1 cellular context compared by ENCODE assay signal in the genomic region with DNA sequence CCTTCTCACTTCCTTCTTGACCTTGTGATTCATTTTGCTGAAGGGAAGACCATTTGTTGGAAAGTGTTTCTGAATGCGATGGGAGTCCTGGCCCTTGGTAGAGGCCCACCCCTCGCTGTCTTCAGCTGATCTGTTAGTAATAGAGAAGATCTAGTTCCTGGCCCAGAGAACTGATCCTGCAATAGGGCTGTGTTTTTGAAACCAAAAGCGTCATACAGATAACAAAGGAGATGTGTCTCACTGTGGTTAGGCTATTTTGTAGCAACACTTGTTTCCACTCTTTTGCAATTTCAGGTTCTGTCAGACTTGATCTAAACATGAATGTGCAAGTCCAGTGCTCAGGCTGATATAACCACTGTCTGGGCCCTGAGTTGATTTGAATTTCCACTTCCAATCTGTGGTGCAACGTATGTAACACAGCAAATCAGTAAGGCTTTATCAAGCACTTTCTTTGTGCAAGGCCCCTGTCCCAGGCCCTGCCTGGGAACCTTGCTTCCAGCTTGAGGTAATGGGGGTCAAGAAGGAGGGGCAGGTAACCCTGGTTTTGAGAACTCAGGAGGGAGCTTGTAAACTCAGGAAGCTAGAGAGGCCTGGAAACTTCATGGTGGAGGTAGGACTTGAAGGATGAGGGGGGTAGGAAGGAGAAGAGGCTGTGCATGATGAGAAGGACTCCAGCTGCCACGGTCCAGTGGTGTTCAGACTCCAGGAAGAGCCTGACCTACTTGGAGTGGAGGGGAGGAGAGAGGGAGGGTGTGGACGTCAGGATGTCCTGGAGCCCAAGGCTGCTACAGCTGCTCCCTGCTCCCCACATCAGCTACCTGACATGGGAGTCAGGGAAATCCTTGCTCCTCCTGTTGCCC.
TF ChIP-seq lines count a peak whose summit lies in the region.

No MANE protein-coding gene starts in this region.

TF ChIP-seq in K562, 482 proteins besides CTCF, POLR2A, EP300 and RAD21 (continued from another document):
- TF ChIP-seq, protein P1, sequence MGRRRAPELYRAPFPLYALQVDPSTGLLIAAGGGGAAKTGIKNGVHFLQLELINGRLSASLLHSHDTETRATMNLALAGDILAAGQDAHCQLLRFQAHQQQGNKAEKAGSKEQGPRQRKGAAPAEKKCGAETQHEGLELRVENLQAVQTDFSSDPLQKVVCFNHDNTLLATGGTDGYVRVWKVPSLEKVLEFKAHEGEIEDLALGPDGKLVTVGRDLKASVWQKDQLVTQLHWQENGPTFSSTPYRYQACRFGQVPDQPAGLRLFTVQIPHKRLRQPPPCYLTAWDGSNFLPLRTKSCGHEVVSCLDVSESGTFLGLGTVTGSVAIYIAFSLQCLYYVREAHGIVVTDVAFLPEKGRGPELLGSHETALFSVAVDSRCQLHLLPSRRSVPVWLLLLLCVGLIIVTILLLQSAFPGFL (CRISPR knock-in tag; IDR thresholded peaks at IDR 0.05) = no peak
- no peak for TF ChIP-seq ERF (CRISPR knock-in tag; IDR thresholded peaks at IDR 0.05)
- TF ChIP-seq NCOR1 (IDR thresholded peaks at IDR 0.05) = no peak
- TF ChIP-seq, protein P2, sequence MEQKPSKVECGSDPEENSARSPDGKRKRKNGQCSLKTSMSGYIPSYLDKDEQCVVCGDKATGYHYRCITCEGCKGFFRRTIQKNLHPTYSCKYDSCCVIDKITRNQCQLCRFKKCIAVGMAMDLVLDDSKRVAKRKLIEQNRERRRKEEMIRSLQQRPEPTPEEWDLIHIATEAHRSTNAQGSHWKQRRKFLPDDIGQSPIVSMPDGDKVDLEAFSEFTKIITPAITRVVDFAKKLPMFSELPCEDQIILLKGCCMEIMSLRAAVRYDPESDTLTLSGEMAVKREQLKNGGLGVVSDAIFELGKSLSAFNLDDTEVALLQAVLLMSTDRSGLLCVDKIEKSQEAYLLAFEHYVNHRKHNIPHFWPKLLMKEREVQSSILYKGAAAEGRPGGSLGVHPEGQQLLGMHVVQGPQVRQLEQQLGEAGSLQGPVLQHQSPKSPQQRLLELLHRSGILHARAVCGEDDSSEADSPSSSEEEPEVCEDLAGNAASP (IDR thresholded peaks at IDR 0.05) = no peak
- TF ChIP-seq RAD51 (IDR thresholded peaks at IDR 0.05; ENCODE audit: borderline replicate concordance, low read depth) = no peak
- TF ChIP-seq, protein P3, sequence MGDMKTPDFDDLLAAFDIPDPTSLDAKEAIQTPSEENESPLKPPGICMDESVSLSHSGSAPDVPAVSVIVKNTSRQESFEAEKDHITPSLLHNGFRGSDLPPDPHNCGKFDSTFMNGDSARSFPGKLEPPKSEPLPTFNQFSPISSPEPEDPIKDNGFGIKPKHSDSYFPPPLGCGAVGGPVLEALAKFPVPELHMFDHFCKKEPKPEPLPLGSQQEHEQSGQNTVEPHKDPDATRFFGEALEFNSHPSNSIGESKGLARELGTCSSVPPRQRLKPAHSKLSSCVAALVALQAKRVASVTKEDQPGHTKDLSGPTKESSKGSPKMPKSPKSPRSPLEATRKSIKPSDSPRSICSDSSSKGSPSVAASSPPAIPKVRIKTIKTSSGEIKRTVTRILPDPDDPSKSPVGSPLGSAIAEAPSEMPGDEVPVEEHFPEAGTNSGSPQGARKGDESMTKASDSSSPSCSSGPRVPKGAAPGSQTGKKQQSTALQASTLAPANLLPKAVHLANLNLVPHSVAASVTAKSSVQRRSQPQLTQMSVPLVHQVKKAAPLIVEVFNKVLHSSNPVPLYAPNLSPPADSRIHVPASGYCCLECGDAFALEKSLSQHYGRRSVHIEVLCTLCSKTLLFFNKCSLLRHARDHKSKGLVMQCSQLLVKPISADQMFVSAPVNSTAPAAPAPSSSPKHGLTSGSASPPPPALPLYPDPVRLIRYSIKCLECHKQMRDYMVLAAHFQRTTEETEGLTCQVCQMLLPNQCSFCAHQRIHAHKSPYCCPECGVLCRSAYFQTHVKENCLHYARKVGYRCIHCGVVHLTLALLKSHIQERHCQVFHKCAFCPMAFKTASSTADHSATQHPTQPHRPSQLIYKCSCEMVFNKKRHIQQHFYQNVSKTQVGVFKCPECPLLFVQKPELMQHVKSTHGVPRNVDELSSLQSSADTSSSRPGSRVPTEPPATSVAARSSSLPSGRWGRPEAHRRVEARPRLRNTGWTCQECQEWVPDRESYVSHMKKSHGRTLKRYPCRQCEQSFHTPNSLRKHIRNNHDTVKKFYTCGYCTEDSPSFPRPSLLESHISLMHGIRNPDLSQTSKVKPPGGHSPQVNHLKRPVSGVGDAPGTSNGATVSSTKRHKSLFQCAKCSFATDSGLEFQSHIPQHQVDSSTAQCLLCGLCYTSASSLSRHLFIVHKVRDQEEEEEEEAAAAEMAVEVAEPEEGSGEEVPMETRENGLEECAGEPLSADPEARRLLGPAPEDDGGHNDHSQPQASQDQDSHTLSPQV (IDR thresholded peaks at IDR 0.05) = no peak
- TF ChIP-seq KAT8 (IDR thresholded peaks at IDR 0.05; ENCODE audit: low read depth) = no peak
- no peak for TF ChIP-seq DNMT1 (IDR thresholded peaks at IDR 0.05)
- TF ChIP-seq SNRNP70 (optimal IDR thresholded peaks at IDR 0.05; ENCODE audit: low read depth, low read length) = no peak
- TF ChIP-seq HDAC2 (IDR thresholded peaks at IDR 0.05) = no peak
- TF ChIP-seq MTA2 (IDR thresholded peaks at IDR 0.05; ENCODE audit: low read depth) = no peak
- TF ChIP-seq TEAD2 (tag; IDR thresholded peaks at IDR 0.05) = no peak
- TF ChIP-seq GATAD2A (IDR thresholded peaks at IDR 0.05) = no peak
- no peak for TF ChIP-seq NR1H2 (CRISPR knock-in tag; IDR thresholded peaks at IDR 0.05)
- no peak for TF ChIP-seq PCBP1 (IDR thresholded peaks at IDR 0.05; ENCODE audit: low read depth, low read length, poor library complexity, severe bottlenecking)
- TF ChIP-seq EP400 (IDR thresholded peaks at IDR 0.05) = no peak
- no peak for TF ChIP-seq HDAC1 (IDR thresholded peaks at IDR 0.05)
- TF ChIP-seq, protein P4, sequence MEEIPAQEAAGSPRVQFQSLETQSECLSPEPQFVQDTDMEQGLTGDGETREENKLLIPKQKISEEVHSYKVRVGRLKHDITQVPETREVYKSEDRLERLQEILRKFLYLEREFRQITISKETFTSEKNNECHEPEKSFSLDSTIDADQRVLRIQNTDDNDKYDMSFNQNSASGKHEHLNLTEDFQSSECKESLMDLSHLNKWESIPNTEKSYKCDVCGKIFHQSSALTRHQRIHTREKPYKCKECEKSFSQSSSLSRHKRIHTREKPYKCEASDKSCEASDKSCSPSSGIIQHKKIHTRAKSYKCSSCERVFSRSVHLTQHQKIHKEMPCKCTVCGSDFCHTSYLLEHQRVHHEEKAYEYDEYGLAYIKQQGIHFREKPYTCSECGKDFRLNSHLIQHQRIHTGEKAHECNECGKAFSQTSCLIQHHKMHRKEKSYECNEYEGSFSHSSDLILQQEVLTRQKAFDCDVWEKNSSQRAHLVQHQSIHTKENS (CRISPR knock-in tag; IDR thresholded peaks at IDR 0.05) = no peak
- TF ChIP-seq CEBPG (CRISPR knock-in tag; IDR thresholded peaks at IDR 0.05) = peak; percentile 67
- peak; percentile 59 to 84 for TF ChIP-seq CEBPG (tag; conservative IDR thresholded peaks at IDR 0.05 in 1 of 2, IDR thresholded peaks at IDR 0.05 in 1 of 2)
- no peak for TF ChIP-seq BRF1 (IDR thresholded peaks at IDR 0.05; ENCODE audit: borderline replicate concordance, extremely low read depth, insufficient read length)
- no peak for TF ChIP-seq GABPB2 (CRISPR knock-in tag; conservative IDR thresholded peaks at IDR 0.05)
- no peak for TF ChIP-seq ZNF140 (CRISPR knock-in tag; IDR thresholded peaks at IDR 0.05)
- TF ChIP-seq NFYB (IDR thresholded peaks at IDR 0.05; ENCODE audit: extremely low read depth, insufficient read length) = no peak
- TF ChIP-seq, protein P5, sequence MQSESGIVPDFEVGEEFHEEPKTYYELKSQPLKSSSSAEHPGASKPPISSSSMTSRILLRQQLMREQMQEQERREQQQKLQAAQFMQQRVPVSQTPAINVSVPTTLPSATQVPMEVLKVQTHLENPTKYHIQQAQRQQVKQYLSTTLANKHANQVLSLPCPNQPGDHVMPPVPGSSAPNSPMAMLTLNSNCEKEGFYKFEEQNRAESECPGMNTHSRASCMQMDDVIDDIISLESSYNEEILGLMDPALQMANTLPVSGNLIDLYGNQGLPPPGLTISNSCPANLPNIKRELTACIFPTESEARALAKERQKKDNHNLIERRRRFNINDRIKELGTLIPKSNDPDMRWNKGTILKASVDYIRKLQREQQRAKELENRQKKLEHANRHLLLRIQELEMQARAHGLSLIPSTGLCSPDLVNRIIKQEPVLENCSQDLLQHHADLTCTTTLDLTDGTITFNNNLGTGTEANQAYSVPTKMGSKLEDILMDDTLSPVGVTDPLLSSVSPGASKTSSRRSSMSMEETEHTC (IDR thresholded peaks at IDR 0.05) = no peak
- TF ChIP-seq EHMT2 (IDR thresholded peaks at IDR 0.05) = no peak
- TF ChIP-seq, protein P6, sequence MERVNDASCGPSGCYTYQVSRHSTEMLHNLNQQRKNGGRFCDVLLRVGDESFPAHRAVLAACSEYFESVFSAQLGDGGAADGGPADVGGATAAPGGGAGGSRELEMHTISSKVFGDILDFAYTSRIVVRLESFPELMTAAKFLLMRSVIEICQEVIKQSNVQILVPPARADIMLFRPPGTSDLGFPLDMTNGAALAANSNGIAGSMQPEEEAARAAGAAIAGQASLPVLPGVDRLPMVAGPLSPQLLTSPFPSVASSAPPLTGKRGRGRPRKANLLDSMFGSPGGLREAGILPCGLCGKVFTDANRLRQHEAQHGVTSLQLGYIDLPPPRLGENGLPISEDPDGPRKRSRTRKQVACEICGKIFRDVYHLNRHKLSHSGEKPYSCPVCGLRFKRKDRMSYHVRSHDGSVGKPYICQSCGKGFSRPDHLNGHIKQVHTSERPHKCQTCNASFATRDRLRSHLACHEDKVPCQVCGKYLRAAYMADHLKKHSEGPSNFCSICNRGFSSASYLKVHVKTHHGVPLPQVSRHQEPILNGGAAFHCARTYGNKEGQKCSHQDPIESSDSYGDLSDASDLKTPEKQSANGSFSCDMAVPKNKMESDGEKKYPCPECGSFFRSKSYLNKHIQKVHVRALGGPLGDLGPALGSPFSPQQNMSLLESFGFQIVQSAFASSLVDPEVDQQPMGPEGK (CRISPR knock-in tag; IDR thresholded peaks at IDR 0.05; ENCODE audit: borderline replicate concordance) = no peak
- no peak for TF ChIP-seq ETV5 (CRISPR knock-in tag; IDR thresholded peaks at IDR 0.05; ENCODE audit: low read depth)
- TF ChIP-seq CREM (IDR thresholded peaks at IDR 0.05; ENCODE audit: low read depth) = no peak
